Comparison of ENCODE assay signal across 17 cellular contexts in the genomic region with DNA sequence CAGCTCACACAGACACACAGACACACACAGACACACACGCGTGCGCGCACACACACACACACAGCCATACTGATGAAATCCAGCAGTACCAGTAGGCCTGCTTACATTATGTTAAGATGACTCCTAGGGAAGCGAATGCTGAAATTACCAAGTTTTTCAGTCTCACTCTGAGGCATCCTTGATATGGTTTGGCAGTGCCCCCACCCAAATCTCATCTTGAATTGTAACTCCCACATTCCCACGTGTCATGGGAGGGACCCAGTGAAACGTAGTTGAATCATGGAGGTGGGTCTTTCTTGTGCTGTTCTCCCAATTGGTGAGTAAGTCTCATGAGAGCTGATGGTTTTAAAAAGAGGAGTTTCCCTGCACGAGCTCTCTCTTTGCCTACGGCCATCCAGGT.
DNase-seq lines count a peak whose midpoint lies in the region; ATAC-seq and TF ChIP-seq lines count a peak whose summit lies in the region.
"Had no signal": no experiment of that assay in that cellular context is flagged by ENCODE, and none has a peak within 500 bp of the region (broad histone marks: within the 10 kb centered on the region; RNA-seq: fewer than 3 reads in every experiment).

No MANE protein-coding gene starts in this region.

- no peak overlapping the region for H3K14ac ChIP-seq in H9 (ENCODE audit: insufficient read depth, low read length)

- H3K4me2 ChIP-seq in H9 (ENCODE audit: insufficient read depth, insufficient read length, low read length) = no peak overlapping the region
- H3K4me2 ChIP-seq: PC-9 had no signal

- H3K4me1 Mint-ChIP-seq in H9 = peaks cover 38 to 47% of the 10 kb centered on the region in 2 experiments
- H3K4me1 Mint-ChIP-seq in activated T-cell treated with anti-CD3 and anti-CD28 coated beads, Interleukin-2, amount 50 U/mL, for 72 hours (ENCODE audit: low read depth) = peaks cover 47% of the 10 kb centered on the region
- peaks cover 12% of the 10 kb centered on the region for H3K4me1 Mint-ChIP-seq in nephron progenitor cell

- H2AK5ac ChIP-seq in H9 (ENCODE audit: insufficient read length, low read length) = no peak overlapping the region

- in situ Hi-C loops in G401 (cut with HindIII; ENCODE audit: low sequenced_read_pairs) = no loop called here

- WGBS in H9 (ENCODE audit: extremely low coverage, insufficient read length, low lambda C conversion rate) = no CpG with 5 or more reads among the region's 9 CpGs

- no peak overlapping the region for H3K23ac ChIP-seq in H9 (ENCODE audit: insufficient read length, low read depth, low read length)

- H2BK5ac ChIP-seq in H9 (ENCODE audit: insufficient read length, low read length) = no peak overlapping the region

- H4K20me1 ChIP-seq in H9 (ENCODE audit: control insufficient read depth, insufficient read depth, insufficient read length) = no peaks in the 10 kb centered on the region

- no peaks in the 10 kb centered on the region for H3K27me3 Mint-ChIP-seq in H9 (ENCODE audit: low read depth)
- H3K27me3 Mint-ChIP-seq in activated T-cell treated with anti-CD3 and anti-CD28 coated beads, Interleukin-2, amount 50 U/mL, for 72 hours (ENCODE audit: low read depth) = no peaks in the 10 kb centered on the region
- peaks cover 2% of the 10 kb centered on the region for H3K27me3 Mint-ChIP-seq in nephron progenitor cell (ENCODE audit: low read depth, poor library complexity)

- H4K91ac ChIP-seq in H9 (ENCODE audit: insufficient read length, low read depth, low read length) = no peak overlapping the region

- H3K36me3 Mint-ChIP-seq in H9 (ENCODE audit: insufficient read depth in 1 of 3, low read depth in 3 of 3) (peaks cover 0 to 3% (median 0%) of the 10 kb centered on the region in 3 experiments; a peak in 2 of 7 replicates), nephron progenitor cell (ENCODE audit: low read depth) (peaks cover 34% of the 10 kb centered on the region)
- H3K36me3 Mint-ChIP-seq in activated T-cell treated with anti-CD3 and anti-CD28 coated beads, Interleukin-2, amount 50 U/mL, for 72 hours (ENCODE audit: insufficient read depth in 2 of 2) = peaks cover 3 to 5% of the 10 kb centered on the region in 2 donors

- no peak overlapping the region for H3K56ac ChIP-seq in H9 (ENCODE audit: insufficient read length, low read depth, low read length)

- H4K8ac ChIP-seq in H9 (replicated peaks; ENCODE audit: insufficient read length, low read depth, low read length) = no peak overlapping the region

- no peak overlapping the region for H3K18ac ChIP-seq in H9 (ENCODE audit: insufficient read length, low read depth, low read length)

- TF ChIP-seq CTCF in H9 (conservative IDR thresholded peaks at IDR 0.05) (no peak), nephron progenitor cell (IDR thresholded peaks at IDR 0.05) (no peak)

- H3K9me3 ChIP-seq in H9 (ENCODE audit: control insufficient read depth, low read depth, low read length) = no peaks in the 10 kb centered on the region
- H3K9me3 ChIP-seq: HAP-1 had no signal

- no peak overlapping the region for H3K9ac ChIP-seq in H9 (ENCODE audit: extremely low read depth, insufficient read length, low read length)

- H2BK12ac ChIP-seq in H9 (ENCODE audit: insufficient read length, low read depth, low read length) = no peak overlapping the region

- H3K79me2 ChIP-seq in H9 (ENCODE audit: insufficient read depth, low read length) = no peaks in the 10 kb centered on the region

- no peaks in the 10 kb centered on the region for H3K79me1 ChIP-seq in H9 (ENCODE audit: insufficient read depth, low read depth, low read length, poor library complexity, severe bottlenecking)

- H3T11ph ChIP-seq in H9 (ENCODE audit: low read length) = no peak overlapping the region

- no peak overlapping the region for H2AFZ ChIP-seq in H9 (ENCODE audit: low read length)
- H2AFZ ChIP-seq: PC-9 had no signal

- peaks cover 6% of the 10 kb centered on the region for H3K4me1 ChIP-seq in H9 (ENCODE audit: insufficient read depth, low read length)
- H3K4me1 ChIP-seq: HAP-1 had no signal

- DNase-seq in activated T-cell treated with anti-CD3 and anti-CD28 coated beads for 48 hours (ENCODE audit: low read depth) = peak; percentile 16
- DNase-seq in activated T-cell treated with anti-CD3 and anti-CD28 coated beads for 4 hours = no peak
- DNase-seq in H9 = no peak
- DNase-seq in activated T-cell treated with anti-CD3 and anti-CD28 coated beads, Interleukin-2, amount 50 U/mL, for 72 hours = peak; percentile 7 to 28
- no peak for DNase-seq in nephron progenitor cell
- no peak for DNase-seq in G401 (ENCODE audit: low spot score)
- no peak for DNase-seq in NCI-H1694 (lab: John Stamatoyannopoulos, UW)
- DNase-seq: COR-L47, Kasumi-1, NCI-H1105 treated with DMSO at 0.1 percent for 48 hours, NCI-H1930, NCI-H2171, NCI-H774, PC-9 had no signal

- H3K4ac ChIP-seq in H9 (ENCODE audit: low read depth, low read length) = no peak overlapping the region

- no peaks in the 10 kb centered on the region for H3K27me3 ChIP-seq in H9 (ENCODE audit: insufficient read depth, low read length)

- H3K27ac Mint-ChIP-seq in H9 (peak overlapping the region; percentile 3 to 89 (median 52); a peak in 3 of 7 replicates), nephron progenitor cell (peak overlapping the region; percentile 39)
- no peak overlapping the region for H3K27ac Mint-ChIP-seq in activated T-cell treated with anti-CD3 and anti-CD28 coated beads, Interleukin-2, amount 50 U/mL, for 72 hours

- no peak overlapping the region for H4K5ac ChIP-seq in H9 (ENCODE audit: insufficient read length, low read depth, low read length)

- no peak overlapping the region for H3K4me3 Mint-ChIP-seq in H9
- H3K4me3 Mint-ChIP-seq in activated T-cell treated with anti-CD3 and anti-CD28 coated beads, Interleukin-2, amount 50 U/mL, for 72 hours = no peak overlapping the region
- no peak overlapping the region for H3K4me3 Mint-ChIP-seq in nephron progenitor cell
- H3K4me3 Mint-ChIP-seq: CD14-positive monocyte had no signal

- no peak overlapping the region for H2BK15ac ChIP-seq in H9 (ENCODE audit: low read depth, low read length)

- no peaks in the 10 kb centered on the region for H3K9me3 Mint-ChIP-seq in H9
- peaks cover 3 to 4% of the 10 kb centered on the region in 2 donors for H3K9me3 Mint-ChIP-seq in activated T-cell treated with anti-CD3 and anti-CD28 coated beads, Interleukin-2, amount 50 U/mL, for 72 hours
- H3K9me3 Mint-ChIP-seq in nephron progenitor cell = no peaks in the 10 kb centered on the region

- no peak overlapping the region for H3K27ac ChIP-seq in H9 (ENCODE audit: insufficient read length, low read depth, low read length)
- H3K27ac ChIP-seq: PC-9 had no signal

- ATAC-seq in activated T-cell treated with anti-CD3 and anti-CD28 coated beads, Interleukin-2, amount 50 U/mL, for 72 hours (replicated peaks in 1 of 2) = peak; percentile 69 to 82
- ATAC-seq in GM18909 (IDR thresholded peaks at IDR 0.05; ENCODE audit: poor library complexity, unreplicated experiment) = no peak

- no peak overlapping the region for H2BK120ac ChIP-seq in H9 (ENCODE audit: low read depth, low read length, poor library complexity, severe bottlenecking)

- H2BK20ac ChIP-seq in H9 (ENCODE audit: low read depth, low read length, poor library complexity, severe bottlenecking) = no peak overlapping the region

- H3K23me2 ChIP-seq in H9 (ENCODE audit: insufficient read length, low read depth, low read length, poor library complexity, severe bottlenecking) = no peaks in the 10 kb centered on the region

Comparison
In these comparisons a context has a peak if more than half of its experiments do, and no peak if none do; other contexts are left out.
1. DNase-seq: peak in activated T-cell treated with anti-CD3 and anti-CD28 coated beads for 48 hours (single experiment) and activated T-cell treated with anti-CD3 and anti-CD28 coated beads, Interleukin-2, amount 50 U/mL, for 72 hours (2 of 2); none in activated T-cell treated with anti-CD3 and anti-CD28 coated beads for 4 hours (single experiment), H9 (single experiment), nephron progenitor cell (single experiment), G401 (single experiment) and NCI-H1694 (single experiment).